Comparison of ENCODE assay signal across 8 cellular contexts in the genomic region with DNA sequence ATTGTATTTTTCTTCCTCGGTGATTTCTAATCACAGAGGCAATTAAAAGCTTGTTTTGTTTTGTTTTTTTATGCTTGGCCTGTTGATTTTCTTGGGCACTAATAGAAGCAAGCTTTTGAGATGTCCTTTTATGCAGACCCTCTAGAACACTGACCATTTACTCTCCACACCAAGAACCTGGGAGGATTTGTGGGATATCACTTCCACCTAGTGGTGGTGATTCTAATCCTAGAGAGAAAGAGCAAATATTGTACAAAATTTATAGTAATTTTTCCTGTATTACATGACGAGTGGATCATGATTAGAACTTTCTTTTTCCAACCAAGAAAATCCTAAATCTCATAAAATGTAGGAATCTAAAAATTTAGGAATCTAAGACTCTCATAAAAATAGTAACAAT. TPM values are rescaled to one million over a fixed set of nuclear protein-coding genes. Genes with fewer than 3 reads are reported as not detected.
DNase-seq lines count a peak whose midpoint lies in the region; TF ChIP-seq lines count a peak whose summit lies in the region.

No MANE protein-coding gene starts in this region.

- no peak overlapping the region for H2AK5ac ChIP-seq in mesendoderm (ENCODE audit: low read length)

- H3K18ac ChIP-seq in mesendoderm (ENCODE audit: low read length): no peak overlapping the region

- no peaks in the 10 kb centered on the region for H3K79me1 ChIP-seq in mesendoderm (ENCODE audit: low read length)

- H4K8ac ChIP-seq in mesendoderm (ENCODE audit: low read depth, low read length): no peak overlapping the region

- H3K27me3 ChIP-seq in brain microvascular endothelial cell (replicated peaks) (no peaks in the 10 kb centered on the region), mesendoderm (ENCODE audit: insufficient read depth, low read length, poor library complexity) (no peaks in the 10 kb centered on the region)

- no peak overlapping the region for H3K4me2 ChIP-seq in mesendoderm (ENCODE audit: low read length)

- TF ChIP-seq POLR2A in NB4 (IDR thresholded peaks at IDR 0.05; ENCODE audit: extremely low read depth, insufficient read length): no peak

- H3K4me3 ChIP-seq in NB4 (ENCODE audit: low read depth, low read length) (no peak overlapping the region), brain microvascular endothelial cell (ENCODE audit: low read depth, low read length) (no peak overlapping the region), mesendoderm (ENCODE audit: low read length) (no peak overlapping the region)

- no peak overlapping the region for H3K56ac ChIP-seq in mesendoderm (ENCODE audit: low read length)

- H3K36me3 ChIP-seq in brain microvascular endothelial cell (replicated peaks) (no peaks in the 10 kb centered on the region), mesendoderm (ENCODE audit: control insufficient read depth, insufficient read depth, low read length) (no peaks in the 10 kb centered on the region)

- TF ChIP-seq CTCF in NB4 (IDR thresholded peaks at IDR 0.05; ENCODE audit: low read depth, low read length) (no peak), brain microvascular endothelial cell (IDR thresholded peaks at IDR 0.05; ENCODE audit: low read depth, low read length, missing control alignments) (peak; percentile 50)

- H3K4me1 ChIP-seq in mesendoderm (ENCODE audit: control insufficient read depth, low read depth, low read length): no peaks in the 10 kb centered on the region

- H4K5ac ChIP-seq in mesendoderm (ENCODE audit: low read length): no peak overlapping the region

- H3K4ac ChIP-seq in mesendoderm (ENCODE audit: low read depth, low read length): no peak overlapping the region

- H3K23ac ChIP-seq in mesendoderm (ENCODE audit: low read length): no peak overlapping the region

- no peak overlapping the region for H2BK5ac ChIP-seq in mesendoderm (ENCODE audit: low read length)

- no CpG with 5 or more reads among the region's 2 CpGs for WGBS in mesendoderm (ENCODE audit: extremely low coverage, insufficient coverage, low lambda C conversion rate)

- H2BK120ac ChIP-seq in mesendoderm (ENCODE audit: low read depth, low read length): no peak overlapping the region

- H3K9ac ChIP-seq in mesendoderm (ENCODE audit: low read length): no peak overlapping the region

- H3K79me2 ChIP-seq in mesendoderm (ENCODE audit: control insufficient read depth, insufficient read depth, low read length): no peaks in the 10 kb centered on the region

- in situ Hi-C loops in brain microvascular endothelial cell (cut with HindIII; ENCODE audit: low pct_ligation_motif_present, low sequenced_read_pairs): no loop called here

- DNase-seq in DMS114 treated with DMSO at 0.1 percent for 48 hours (lab: John Stamatoyannopoulos, UW; ENCODE audit: unreplicated experiment) (peak; percentile 15), NB4 (ENCODE audit: low read depth) (peak; percentile 26), brain microvascular endothelial cell (no peak), mesendoderm (peak; percentile 26), occipital lobe (lab: John Stamatoyannopoulos, UW) (no peak), cerebellar nuclear complex (lab: John Stamatoyannopoulos, UW) (no peak), SKM-1 (lab: John Stamatoyannopoulos, UW; ENCODE audit: unreplicated experiment) (no peak)
- DNase-seq in stimulated activated CD4-positive, alpha-beta T cell treated with anti-CD3 and anti-CD28 coated beads, Interleukin-12 subunit alpha, Interleukin-12 subunit beta, amount 100 ng/mL, for 4 hours: no peak

- H3K27ac ChIP-seq in brain microvascular endothelial cell (no peak overlapping the region), mesendoderm (ENCODE audit: low read depth, low read length) (no peak overlapping the region)

- no peak overlapping the region for H2BK15ac ChIP-seq in mesendoderm (replicated peaks; ENCODE audit: low read depth)

RNA-seq across cellular contexts. Expression of gene NEMP2, which starts 23.4 kb away (rescaled TPM):
- polyA plus RNA-seq in mesendoderm (2013, experiment 1 of 2): 2.0 TPM
- polyA plus RNA-seq in mesendoderm (2013, experiment 2 of 2): 2.2 TPM
- 3.4 TPM for total RNA-seq in occipital lobe

Comparison
In these comparisons a context has a peak if more than half of its experiments do, and no peak if none do; other contexts are left out.
1. DNase-seq: peak in DMS114 treated with DMSO at 0.1 percent for 48 hours (single experiment), NB4 (single experiment) and mesendoderm (single experiment); none in brain microvascular endothelial cell (single experiment), stimulated activated CD4-positive, alpha-beta T cell treated with anti-CD3 and anti-CD28 coated beads, Interleukin-12 subunit alpha, Interleukin-12 subunit beta, amount 100 ng/mL, for 4 hours (single experiment), occipital lobe (single experiment), cerebellar nuclear complex (0 of 2) and SKM-1 (single experiment).